Comparison of ENCODE assay signal across 15 cellular contexts in the genomic region with DNA sequence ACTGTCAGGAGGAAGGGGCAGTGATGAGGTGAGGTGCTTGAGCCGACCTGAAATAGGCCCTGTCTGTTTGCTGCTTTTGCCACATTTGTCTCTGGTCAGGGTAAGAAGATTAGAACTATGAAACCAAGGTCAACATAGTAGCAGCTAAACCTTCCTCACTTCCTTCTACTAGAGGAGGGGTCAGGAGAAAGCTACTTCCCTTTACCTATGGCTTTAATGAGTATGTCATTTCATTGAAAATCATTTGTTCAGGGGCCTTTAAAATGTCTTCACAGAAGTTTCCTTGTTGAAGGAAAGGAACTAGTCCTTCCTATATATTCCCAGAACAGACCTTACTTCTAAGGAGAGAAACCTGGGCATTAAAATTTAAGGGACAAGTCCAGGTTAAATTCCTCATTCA. TPM values are rescaled to one million over a fixed set of nuclear protein-coding genes. Genes with fewer than 3 reads are reported as not detected.
A peak's percentile ranks its signal among the peaks of the same experiment; 100 is the strongest.
DNase-seq lines count a peak whose midpoint lies in the region; TF ChIP-seq lines count a peak whose summit lies in the region.
"Had no signal": no experiment of that assay in that cellular context is flagged by ENCODE, and none has a peak within 500 bp of the region (broad histone marks: within the 10 kb centered on the region; RNA-seq: fewer than 3 reads in every experiment).

No MANE protein-coding gene starts in this region.

- no peaks in the 10 kb centered on the region for H3K9me3 ChIP-seq in WERI-Rb-1 (ENCODE audit: severe bottlenecking)
- H3K9me3 ChIP-seq in iPS-15b (ENCODE audit: control insufficient read depth, insufficient read depth, low read length), result no peaks in the 10 kb centered on the region
- no peaks in the 10 kb centered on the region for H3K9me3 ChIP-seq in smooth muscle cell (replicated peaks; ENCODE audit: low read depth)
- H3K9me3 ChIP-seq in HAP-1, result no peaks in the 10 kb centered on the region

- H4K20me1 ChIP-seq in smooth muscle cell (ENCODE audit: low read depth), result no peaks in the 10 kb centered on the region

- WGBS in smooth muscle cell (ENCODE audit: low lambda C conversion rate), result 59% methylated on average over 1 of the region's 1 CpG

- H3K27me3 ChIP-seq in WERI-Rb-1 (ENCODE audit: insufficient read depth, low read depth, severe bottlenecking) (no peaks in the 10 kb centered on the region), iPS-15b (ENCODE audit: control insufficient read depth, insufficient read depth, low read length) (no peaks in the 10 kb centered on the region), smooth muscle cell (ENCODE audit: low read depth) (no peaks in the 10 kb centered on the region), brain microvascular endothelial cell (replicated peaks) (no peaks in the 10 kb centered on the region), HAP-1 (ENCODE audit: low read depth) (no peaks in the 10 kb centered on the region)

- no peak for TF ChIP-seq CTCF in WERI-Rb-1 (IDR thresholded peaks at IDR 0.05; ENCODE audit: low read depth, low read length)
- no peak for TF ChIP-seq CTCF in smooth muscle cell (IDR thresholded peaks at IDR 0.05; ENCODE audit: borderline replicate concordance, insufficient read depth, poor library complexity, severe bottlenecking)
- no peak for TF ChIP-seq CTCF in brain microvascular endothelial cell (IDR thresholded peaks at IDR 0.05; ENCODE audit: low read depth, low read length, missing control alignments)

- DNase-seq in MV-4-11 (lab: John Stamatoyannopoulos, UW), result peak; percentile 24
- DNase-seq in WERI-Rb-1, result peak; percentile 45
- DNase-seq in smooth muscle cell (lab: John Stamatoyannopoulos, UW; ENCODE audit: unreplicated experiment), result no peak
- DNase-seq in activated T-cell treated with anti-CD3 and anti-CD28 coated beads, Interleukin-2, amount 50 U/mL, for 48 hours, result no peak
- DNase-seq in brain microvascular endothelial cell, result no peak
- no peak for DNase-seq in HAP-1 (ENCODE audit: low spot score in 2 of 2)
- DNase-seq: Calu3, DMS53, HCEC 1CT, NCI-H2081 treated with DMSO at 0.1 percent for 48 hours, NCI-H524 treated with DMSO at 0.1 percent for 48 hours, Right ventricle myocardium superior had no signal

- no peaks in the 10 kb centered on the region for H3F3A ChIP-seq in smooth muscle cell (ENCODE audit: low read depth)

- H3K9ac ChIP-seq in iPS-15b (ENCODE audit: low read depth, low read length) (peak overlapping the region; percentile 8), smooth muscle cell (ENCODE audit: low read depth) (no peak overlapping the region)

- H3K4me1 ChIP-seq in iPS-15b (ENCODE audit: control insufficient read depth, insufficient read depth, low read length), result peaks cover 15% of the 10 kb centered on the region
- no peaks in the 10 kb centered on the region for H3K4me1 ChIP-seq in smooth muscle cell (ENCODE audit: low read depth)
- peaks cover 6% of the 10 kb centered on the region; the same call in 1 of the 2 replicates for H3K4me1 ChIP-seq in HAP-1

- H3K4me3 ChIP-seq in WERI-Rb-1 (ENCODE audit: low read depth, low read length) (no peak overlapping the region), iPS-15b (ENCODE audit: low read depth, low read length) (no peak overlapping the region), smooth muscle cell (no peak overlapping the region), brain microvascular endothelial cell (ENCODE audit: low read depth, low read length) (no peak overlapping the region), HAP-1 (no peak overlapping the region)
- H3K4me3 ChIP-seq: SK-N-MC had no signal

- no peaks in the 10 kb centered on the region for H3K36me3 ChIP-seq in WERI-Rb-1
- no peaks in the 10 kb centered on the region for H3K36me3 ChIP-seq in iPS-15b (ENCODE audit: control insufficient read depth, insufficient read depth, low read length)
- no peaks in the 10 kb centered on the region for H3K36me3 ChIP-seq in smooth muscle cell (ENCODE audit: low read depth)
- H3K36me3 ChIP-seq in brain microvascular endothelial cell (replicated peaks), result no peaks in the 10 kb centered on the region
- H3K36me3 ChIP-seq in HAP-1 (replicated peaks), result no peaks in the 10 kb centered on the region

- in situ Hi-C loops in brain microvascular endothelial cell (cut with HindIII; ENCODE audit: low pct_ligation_motif_present, low sequenced_read_pairs) (loop anchor here (25.0 kb wide), 1 partner anchor 227 kb away; no protein-coding TSS in a partner anchor), HAP-1 (cut with MboI; ENCODE audit: low sequenced_read_pairs) (loop anchor here (10.0 kb wide), 1 partner anchor 69 kb away; no protein-coding TSS in a partner anchor)

- H3K27ac ChIP-seq in WERI-Rb-1 (no peak overlapping the region), smooth muscle cell (ENCODE audit: low read depth) (no peak overlapping the region), brain microvascular endothelial cell (no peak overlapping the region)
- H3K27ac ChIP-seq: HL-60, SK-N-MC had no signal

- peak overlapping the region; percentile 46 for H2AFZ ChIP-seq in smooth muscle cell (ENCODE audit: low read depth)

- no peak overlapping the region for H3K4me2 ChIP-seq in smooth muscle cell

- no peaks in the 10 kb centered on the region for H3K79me2 ChIP-seq in smooth muscle cell (ENCODE audit: low read depth)

RNA-seq across cellular contexts. Expression of a gene that starts 19.0 kb away (rescaled TPM):
- total RNA-seq in smooth muscle cell, result not detected in 2 replicates
- not detected in 2 replicates for polyA plus RNA-seq in smooth muscle cell
- total RNA-seq: Calu3, Right ventricle myocardium superior had no signal

Comparison
In these comparisons a context has a peak if more than half of its experiments do, and no peak if none do; other contexts are left out.
1. DNase-seq: peak in MV-4-11 (single experiment) and WERI-Rb-1 (single experiment); none in smooth muscle cell (single experiment), activated T-cell treated with anti-CD3 and anti-CD28 coated beads, Interleukin-2, amount 50 U/mL, for 48 hours (0 of 2), brain microvascular endothelial cell (single experiment) and HAP-1 (0 of 2).